In genomic region chr2:215499330-215499729, GRCh38 we compare ENCODE assay signal across 1 cellular context.
TF ChIP-seq lines count a peak whose summit lies in the region.

No MANE protein-coding gene starts in this region.

TF ChIP-seq in IMR-90, 13 proteins besides CTCF, POLR2A, EP300 and RAD21:
- TF ChIP-seq MAFK (IDR thresholded peaks at IDR 0.05; ENCODE audit: low read depth, low read length) (no peak), MAZ (IDR thresholded peaks at IDR 0.05; ENCODE audit: borderline replicate concordance, low read depth, low read length) (no peak), RCOR1 (IDR thresholded peaks at IDR 0.05; ENCODE audit: insufficient replicate concordance, low read length) (no peak), CHD1 (IDR thresholded peaks at IDR 0.05; ENCODE audit: low read depth, low read length) (no peak), CEBPB (IDR thresholded peaks at IDR 0.05; ENCODE audit: low read depth, low read length) (no peak), RFX5 (IDR thresholded peaks at IDR 0.05; ENCODE audit: low read depth, low read length) (no peak)
